Comparison of ENCODE assay signal across 24 cellular contexts in genomic region chr10:70799124-70799523, GRCh38. TPM values are rescaled to one million over a fixed set of nuclear protein-coding genes. Genes with fewer than 3 reads are reported as not detected.
"Had no signal": no experiment of that assay in that cellular context is flagged by ENCODE, and none has a peak within 500 bp of the region (broad histone marks: within the 10 kb centered on the region; RNA-seq: fewer than 3 reads in every experiment).

No MANE protein-coding gene starts in this region.

- H3K4me3 ChIP-seq: esophagus muscularis mucosa, prostate gland, sigmoid colon, thoracic aorta had no signal

- H3K27ac ChIP-seq: esophagus muscularis mucosa, prostate gland, sigmoid colon, thoracic aorta had no signal

- H3K4me1 ChIP-seq: prostate gland, sigmoid colon had no signal

- H3K36me3 Mint-ChIP-seq: memory B cell had no signal

- ATAC-seq: activated naive CD8-positive, alpha-beta T cell treated with anti-CD3 and anti-CD28 coated beads, Interleukin-2, amount 50 U/mL, for 24 hours; left cardiac atrium had no signal

- H3K9me3 Mint-ChIP-seq: central memory CD8-positive, alpha-beta T cell; stimulated activated naive CD8-positive, alpha-beta T cell treated with anti-CD3 and anti-CD28 coated beads, Interleukin-15, Interleukin-2, amounts not matched to agents 100 ng/mL and 50 ng/mL, for 24 hours; T-helper 2 cell treated with Interferon-gamma antibody and Interleukin-4, amounts not matched to agents 5 μg/mL and 100 μg/mL, for 36 hours had no signal

- H3K27ac Mint-ChIP-seq: activated naive CD8-positive, alpha-beta T cell treated with anti-CD3 and anti-CD28 coated beads, Interleukin-2, amount 50 U/mL, for 24 hours; memory B cell; nephron; stimulated activated naive CD8-positive, alpha-beta T cell treated with anti-CD3 and anti-CD28 coated beads, Interleukin-15, Interleukin-2, amounts not matched to agents 100 ng/mL and 50 ng/mL, for 24 hours; T-helper 2 cell treated with Interferon-gamma antibody and Interleukin-4, amounts not matched to agents 5 μg/mL and 100 μg/mL, for 36 hours had no signal

- H3K36me3 ChIP-seq: esophagus muscularis mucosa, prostate gland, sigmoid colon, thoracic aorta had no signal

- DNase-seq: activated CD4-positive, alpha-beta T cell treated with anti-CD3 and anti-CD28 coated beads, Interleukin-2, amount 50 U/mL, for 48 hours; activated CD4-positive, CD25-positive, alpha-beta regulatory T cell treated with anti-CD3 and anti-CD28 coated beads, Interleukin-2, amount 50 U/mL, for 72 hours; activated CD8-positive, alpha-beta memory T cell treated with anti-CD3 and anti-CD28 coated beads, Interleukin-2, amount 50 U/mL, for 4 hours; activated naive CD4-positive, alpha-beta T cell; activated naive CD8-positive, alpha-beta T cell treated with anti-CD3 and anti-CD28 coated beads, Interleukin-2, amount 50 U/mL, for 24 hours; foreskin fibroblast; left cardiac atrium; occipital lobe; sigmoid colon; stimulated activated CD4-positive, alpha-beta T cell treated with anti-CD3 and anti-CD28 coated beads, Interleukin-12 subunit alpha, Interleukin-12 subunit beta, amount 100 ng/mL, for 4 hours; stimulated activated CD4-positive, alpha-beta T cell treated with anti-CD3 and anti-CD28 coated beads, Interleukin-2, amount 100 ng/mL, for 48 hours; SW 1271 had no signal

- H3K9me3 ChIP-seq: esophagus muscularis mucosa, prostate gland, sigmoid colon, thoracic aorta had no signal

- H3K4me1 Mint-ChIP-seq: activated naive CD8-positive, alpha-beta T cell treated with anti-CD3 and anti-CD28 coated beads, Interleukin-2, amount 50 U/mL, for 24 hours; central memory CD8-positive, alpha-beta T cell; memory B cell; nephron had no signal

- H3K4me3 Mint-ChIP-seq: activated naive CD8-positive, alpha-beta T cell treated with anti-CD3 and anti-CD28 coated beads, Interleukin-2, amount 50 U/mL, for 24 hours; central memory CD8-positive, alpha-beta T cell; memory B cell; nephron; stimulated activated naive CD8-positive, alpha-beta T cell treated with anti-CD3 and anti-CD28 coated beads, Interleukin-15, Interleukin-2, amounts not matched to agents 100 ng/mL and 50 ng/mL, for 24 hours; T-helper 2 cell treated with Interferon-gamma antibody and Interleukin-4, amounts not matched to agents 5 μg/mL and 100 μg/mL, for 36 hours had no signal

- FAIRE-seq: endometrium had no signal

RNA-seq across cellular contexts. Expression of gene TBATA, which starts 13.9 kb away (rescaled TPM):
- total RNA-seq: dermis microvascular lymphatic vessel endothelial cell, esophagus muscularis mucosa, left cardiac atrium, mucosa of gallbladder, occipital lobe, sigmoid colon, thoracic aorta, ureter had no signal
- polyA plus RNA-seq: sigmoid colon had no signal
